In the genomic region with DNA sequence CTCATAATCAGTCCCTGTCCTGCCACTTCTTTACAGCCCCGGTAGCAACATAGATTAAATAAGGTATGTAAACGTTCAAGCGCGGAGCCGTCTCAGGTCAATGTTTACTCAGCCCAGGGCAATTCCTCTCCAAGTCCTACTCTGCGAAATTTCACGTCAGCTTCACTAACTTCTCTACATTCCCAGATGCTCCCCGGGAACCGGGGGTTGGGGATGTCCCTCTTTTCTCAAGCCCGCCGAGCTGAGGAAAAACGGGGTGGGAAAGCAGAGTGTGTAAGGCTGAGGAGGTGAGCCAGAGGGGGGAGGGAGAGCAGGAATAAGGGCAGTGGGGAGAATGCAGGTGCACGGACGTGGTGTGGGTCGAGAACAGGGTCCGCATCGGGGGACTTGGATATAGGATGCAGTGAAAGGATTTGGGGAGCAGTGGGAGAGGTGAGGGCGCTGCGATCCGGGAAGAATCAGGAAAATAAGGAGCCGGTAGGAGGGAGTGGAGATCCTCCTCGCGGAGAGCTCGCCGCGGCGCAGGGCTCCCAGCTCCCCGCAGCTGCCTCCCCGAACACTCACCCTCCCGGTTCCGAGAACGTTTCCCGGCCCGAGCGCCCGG, we compare ENCODE assay signal across 1 cellular context.
A peak's percentile ranks its signal among the peaks of the same experiment; 100 is the strongest.
TF ChIP-seq lines count a peak whose summit lies in the region.

No MANE protein-coding gene starts in this region.

TF ChIP-seq in K562, 482 proteins besides CTCF, POLR2A, EP300 and RAD21 (continued from another document and continues in another):
- TF ChIP-seq, protein P1, sequence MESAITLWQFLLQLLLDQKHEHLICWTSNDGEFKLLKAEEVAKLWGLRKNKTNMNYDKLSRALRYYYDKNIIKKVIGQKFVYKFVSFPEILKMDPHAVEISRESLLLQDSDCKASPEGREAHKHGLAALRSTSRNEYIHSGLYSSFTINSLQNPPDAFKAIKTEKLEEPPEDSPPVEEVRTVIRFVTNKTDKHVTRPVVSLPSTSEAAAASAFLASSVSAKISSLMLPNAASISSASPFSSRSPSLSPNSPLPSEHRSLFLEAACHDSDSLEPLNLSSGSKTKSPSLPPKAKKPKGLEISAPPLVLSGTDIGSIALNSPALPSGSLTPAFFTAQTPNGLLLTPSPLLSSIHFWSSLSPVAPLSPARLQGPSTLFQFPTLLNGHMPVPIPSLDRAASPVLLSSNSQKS (CRISPR knock-in tag; IDR thresholded peaks at IDR 0.05): no peak
- TF ChIP-seq MECOM (CRISPR knock-in tag; IDR thresholded peaks at IDR 0.05) (peak; percentile 17; the same call in 1 of the 2 replicates), ARID2 (IDR thresholded peaks at IDR 0.05) (peak; percentile 31; the same call in 1 of the 2 replicates), RBBP5 (IDR thresholded peaks at IDR 0.05; ENCODE audit: borderline replicate concordance, insufficient read depth, low read length, poor library complexity, severe bottlenecking) (peak; percentile 20), ZFX (CRISPR knock-in tag; IDR thresholded peaks at IDR 0.05) (no peak), ZEB2 (IDR thresholded peaks at IDR 0.05) (0 out of 2 replicates have a peak, but pooled peaks have one; percentile 35), MYNN (IDR thresholded peaks at IDR 0.05) (no peak), MYNN (CRISPR knock-in tag; IDR thresholded peaks at IDR 0.05) (no peak), NRF1 (conservative IDR thresholded peaks at IDR 0.05 in 1 of 2, IDR thresholded peaks at IDR 0.05 in 1 of 2) (0 out of 4 replicates have a peak, but pooled peaks of 1 of the 2 experiments have one; percentile 8), TRIM24 (IDR thresholded peaks at IDR 0.05) (0 out of 4 replicates have a peak, but pooled peaks of 1 of the 2 experiments have one; percentile 17), SP1 (CRISPR knock-in tag; IDR thresholded peaks at IDR 0.05) (peak; percentile 41), PRPF4 (IDR thresholded peaks at IDR 0.05; ENCODE audit: insufficient read depth, low read depth, low read length, poor library complexity, severe bottlenecking) (no peak), BRD9 (IDR thresholded peaks at IDR 0.05; ENCODE audit: low read depth, partially characterized antibody) (peak; percentile 41), ZC3H8 (IDR thresholded peaks at IDR 0.05) (peak; percentile 18; the same call in 1 of the 2 replicates), ATF7 (IDR thresholded peaks at IDR 0.05) (no peak), CTBP1 (IDR thresholded peaks at IDR 0.05; ENCODE audit: borderline replicate concordance) (peak; percentile 21; the same call in 1 of the 2 replicates), ZKSCAN3 (CRISPR knock-in tag; IDR thresholded peaks at IDR 0.05) (no peak), ZNF586 (CRISPR knock-in tag; conservative IDR thresholded peaks at IDR 0.05) (no peak), ARNT (IDR thresholded peaks at IDR 0.05) (peak in 1 of 2 experiments; percentile 30; a peak in 1 of 4 replicates), HDAC2 (IDR thresholded peaks at IDR 0.05) (0 out of 2 replicates have a peak, but pooled peaks have one; percentile 20), DNMT1 (IDR thresholded peaks at IDR 0.05) (0 out of 2 replicates have a peak, but pooled peaks have one; percentile 55), GABPB2 (CRISPR knock-in tag; conservative IDR thresholded peaks at IDR 0.05) (no peak), ZNF444 (CRISPR knock-in tag; IDR thresholded peaks at IDR 0.05) (no peak), ZNF766 (CRISPR knock-in tag; conservative IDR thresholded peaks at IDR 0.05) (no peak), ZNF217 (CRISPR knock-in tag; IDR thresholded peaks at IDR 0.05) (no peak), KAT2B (IDR thresholded peaks at IDR 0.05; ENCODE audit: low read depth, low read length) (no peak), MYBL2 (IDR thresholded peaks at IDR 0.05; ENCODE audit: low read depth) (no peak), MYBL2 (CRISPR knock-in tag; IDR thresholded peaks at IDR 0.05; ENCODE audit: borderline replicate concordance) (no peak)
- TF ChIP-seq, protein P2, sequence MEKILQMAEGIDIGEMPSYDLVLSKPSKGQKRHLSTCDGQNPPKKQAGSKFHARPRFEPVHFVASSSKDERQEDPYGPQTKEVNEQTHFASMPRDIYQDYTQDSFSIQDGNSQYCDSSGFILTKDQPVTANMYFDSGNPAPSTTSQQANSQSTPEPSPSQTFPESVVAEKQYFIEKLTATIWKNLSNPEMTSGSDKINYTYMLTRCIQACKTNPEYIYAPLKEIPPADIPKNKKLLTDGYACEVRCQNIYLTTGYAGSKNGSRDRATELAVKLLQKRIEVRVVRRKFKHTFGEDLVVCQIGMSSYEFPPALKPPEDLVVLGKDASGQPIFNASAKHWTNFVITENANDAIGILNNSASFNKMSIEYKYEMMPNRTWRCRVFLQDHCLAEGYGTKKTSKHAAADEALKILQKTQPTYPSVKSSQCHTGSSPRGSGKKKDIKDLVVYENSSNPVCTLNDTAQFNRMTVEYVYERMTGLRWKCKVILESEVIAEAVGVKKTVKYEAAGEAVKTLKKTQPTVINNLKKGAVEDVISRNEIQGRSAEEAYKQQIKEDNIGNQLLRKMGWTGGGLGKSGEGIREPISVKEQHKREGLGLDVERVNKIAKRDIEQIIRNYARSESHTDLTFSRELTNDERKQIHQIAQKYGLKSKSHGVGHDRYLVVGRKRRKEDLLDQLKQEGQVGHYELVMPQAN (IDR thresholded peaks at IDR 0.05; ENCODE audit: borderline replicate concordance): peak; percentile 80
- TF ChIP-seq, protein P3, sequence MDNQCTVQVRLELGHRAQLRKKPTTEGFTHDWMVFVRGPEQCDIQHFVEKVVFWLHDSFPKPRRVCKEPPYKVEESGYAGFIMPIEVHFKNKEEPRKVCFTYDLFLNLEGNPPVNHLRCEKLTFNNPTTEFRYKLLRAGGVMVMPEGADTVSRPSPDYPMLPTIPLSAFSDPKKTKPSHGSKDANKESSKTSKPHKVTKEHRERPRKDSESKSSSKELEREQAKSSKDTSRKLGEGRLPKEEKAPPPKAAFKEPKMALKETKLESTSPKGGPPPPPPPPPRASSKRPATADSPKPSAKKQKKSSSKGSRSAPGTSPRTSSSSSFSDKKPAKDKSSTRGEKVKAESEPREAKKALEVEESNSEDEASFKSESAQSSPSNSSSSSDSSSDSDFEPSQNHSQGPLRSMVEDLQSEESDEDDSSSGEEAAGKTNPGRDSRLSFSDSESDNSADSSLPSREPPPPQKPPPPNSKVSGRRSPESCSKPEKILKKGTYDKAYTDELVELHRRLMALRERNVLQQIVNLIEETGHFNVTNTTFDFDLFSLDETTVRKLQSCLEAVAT (IDR thresholded peaks at IDR 0.05): peak in 1 of 2 experiments; percentile 84; a peak in 2 of 4 replicates
- TF ChIP-seq, protein P4, sequence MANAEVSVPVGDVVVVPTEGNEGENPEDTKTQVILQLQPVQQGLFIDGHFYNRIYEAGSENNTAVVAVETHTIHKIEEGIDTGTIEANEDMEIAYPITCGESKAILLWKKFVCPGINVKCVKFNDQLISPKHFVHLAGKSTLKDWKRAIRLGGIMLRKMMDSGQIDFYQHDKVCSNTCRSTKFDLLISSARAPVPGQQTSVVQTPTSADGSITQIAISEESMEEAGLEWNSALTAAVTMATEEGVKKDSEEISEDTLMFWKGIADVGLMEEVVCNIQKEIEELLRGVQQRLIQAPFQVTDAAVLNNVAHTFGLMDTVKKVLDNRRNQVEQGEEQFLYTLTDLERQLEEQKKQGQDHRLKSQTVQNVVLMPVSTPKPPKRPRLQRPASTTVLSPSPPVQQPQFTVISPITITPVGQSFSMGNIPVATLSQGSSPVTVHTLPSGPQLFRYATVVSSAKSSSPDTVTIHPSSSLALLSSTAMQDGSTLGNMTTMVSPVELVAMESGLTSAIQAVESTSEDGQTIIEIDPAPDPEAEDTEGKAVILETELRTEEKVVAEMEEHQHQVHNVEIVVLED (CRISPR knock-in tag; IDR thresholded peaks at IDR 0.05): no peak
- TF ChIP-seq, protein P5, sequence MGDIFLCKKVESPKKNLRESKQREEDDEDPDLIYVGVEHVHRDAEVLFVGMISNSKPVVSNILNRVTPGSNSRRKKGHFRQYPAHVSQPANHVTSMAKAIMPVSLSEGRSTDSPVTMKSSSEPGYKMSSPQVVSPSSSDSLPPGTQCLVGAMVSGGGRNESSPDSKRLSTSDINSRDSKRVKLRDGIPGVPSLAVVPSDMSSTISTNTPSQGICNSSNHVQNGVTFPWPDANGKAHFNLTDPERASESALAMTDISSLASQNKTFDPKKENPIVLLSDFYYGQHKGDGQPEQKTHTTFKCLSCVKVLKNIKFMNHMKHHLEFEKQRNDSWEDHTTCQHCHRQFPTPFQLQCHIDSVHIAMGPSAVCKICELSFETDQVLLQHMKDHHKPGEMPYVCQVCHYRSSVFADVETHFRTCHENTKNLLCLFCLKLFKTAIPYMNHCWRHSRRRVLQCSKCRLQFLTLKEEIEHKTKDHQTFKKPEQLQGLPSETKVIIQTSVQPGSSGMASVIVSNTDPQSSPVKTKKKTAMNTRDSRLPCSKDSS (IDR thresholded peaks at IDR 0.05; ENCODE audit: low read depth, partially characterized antibody): no peak
- TF ChIP-seq, protein P6, sequence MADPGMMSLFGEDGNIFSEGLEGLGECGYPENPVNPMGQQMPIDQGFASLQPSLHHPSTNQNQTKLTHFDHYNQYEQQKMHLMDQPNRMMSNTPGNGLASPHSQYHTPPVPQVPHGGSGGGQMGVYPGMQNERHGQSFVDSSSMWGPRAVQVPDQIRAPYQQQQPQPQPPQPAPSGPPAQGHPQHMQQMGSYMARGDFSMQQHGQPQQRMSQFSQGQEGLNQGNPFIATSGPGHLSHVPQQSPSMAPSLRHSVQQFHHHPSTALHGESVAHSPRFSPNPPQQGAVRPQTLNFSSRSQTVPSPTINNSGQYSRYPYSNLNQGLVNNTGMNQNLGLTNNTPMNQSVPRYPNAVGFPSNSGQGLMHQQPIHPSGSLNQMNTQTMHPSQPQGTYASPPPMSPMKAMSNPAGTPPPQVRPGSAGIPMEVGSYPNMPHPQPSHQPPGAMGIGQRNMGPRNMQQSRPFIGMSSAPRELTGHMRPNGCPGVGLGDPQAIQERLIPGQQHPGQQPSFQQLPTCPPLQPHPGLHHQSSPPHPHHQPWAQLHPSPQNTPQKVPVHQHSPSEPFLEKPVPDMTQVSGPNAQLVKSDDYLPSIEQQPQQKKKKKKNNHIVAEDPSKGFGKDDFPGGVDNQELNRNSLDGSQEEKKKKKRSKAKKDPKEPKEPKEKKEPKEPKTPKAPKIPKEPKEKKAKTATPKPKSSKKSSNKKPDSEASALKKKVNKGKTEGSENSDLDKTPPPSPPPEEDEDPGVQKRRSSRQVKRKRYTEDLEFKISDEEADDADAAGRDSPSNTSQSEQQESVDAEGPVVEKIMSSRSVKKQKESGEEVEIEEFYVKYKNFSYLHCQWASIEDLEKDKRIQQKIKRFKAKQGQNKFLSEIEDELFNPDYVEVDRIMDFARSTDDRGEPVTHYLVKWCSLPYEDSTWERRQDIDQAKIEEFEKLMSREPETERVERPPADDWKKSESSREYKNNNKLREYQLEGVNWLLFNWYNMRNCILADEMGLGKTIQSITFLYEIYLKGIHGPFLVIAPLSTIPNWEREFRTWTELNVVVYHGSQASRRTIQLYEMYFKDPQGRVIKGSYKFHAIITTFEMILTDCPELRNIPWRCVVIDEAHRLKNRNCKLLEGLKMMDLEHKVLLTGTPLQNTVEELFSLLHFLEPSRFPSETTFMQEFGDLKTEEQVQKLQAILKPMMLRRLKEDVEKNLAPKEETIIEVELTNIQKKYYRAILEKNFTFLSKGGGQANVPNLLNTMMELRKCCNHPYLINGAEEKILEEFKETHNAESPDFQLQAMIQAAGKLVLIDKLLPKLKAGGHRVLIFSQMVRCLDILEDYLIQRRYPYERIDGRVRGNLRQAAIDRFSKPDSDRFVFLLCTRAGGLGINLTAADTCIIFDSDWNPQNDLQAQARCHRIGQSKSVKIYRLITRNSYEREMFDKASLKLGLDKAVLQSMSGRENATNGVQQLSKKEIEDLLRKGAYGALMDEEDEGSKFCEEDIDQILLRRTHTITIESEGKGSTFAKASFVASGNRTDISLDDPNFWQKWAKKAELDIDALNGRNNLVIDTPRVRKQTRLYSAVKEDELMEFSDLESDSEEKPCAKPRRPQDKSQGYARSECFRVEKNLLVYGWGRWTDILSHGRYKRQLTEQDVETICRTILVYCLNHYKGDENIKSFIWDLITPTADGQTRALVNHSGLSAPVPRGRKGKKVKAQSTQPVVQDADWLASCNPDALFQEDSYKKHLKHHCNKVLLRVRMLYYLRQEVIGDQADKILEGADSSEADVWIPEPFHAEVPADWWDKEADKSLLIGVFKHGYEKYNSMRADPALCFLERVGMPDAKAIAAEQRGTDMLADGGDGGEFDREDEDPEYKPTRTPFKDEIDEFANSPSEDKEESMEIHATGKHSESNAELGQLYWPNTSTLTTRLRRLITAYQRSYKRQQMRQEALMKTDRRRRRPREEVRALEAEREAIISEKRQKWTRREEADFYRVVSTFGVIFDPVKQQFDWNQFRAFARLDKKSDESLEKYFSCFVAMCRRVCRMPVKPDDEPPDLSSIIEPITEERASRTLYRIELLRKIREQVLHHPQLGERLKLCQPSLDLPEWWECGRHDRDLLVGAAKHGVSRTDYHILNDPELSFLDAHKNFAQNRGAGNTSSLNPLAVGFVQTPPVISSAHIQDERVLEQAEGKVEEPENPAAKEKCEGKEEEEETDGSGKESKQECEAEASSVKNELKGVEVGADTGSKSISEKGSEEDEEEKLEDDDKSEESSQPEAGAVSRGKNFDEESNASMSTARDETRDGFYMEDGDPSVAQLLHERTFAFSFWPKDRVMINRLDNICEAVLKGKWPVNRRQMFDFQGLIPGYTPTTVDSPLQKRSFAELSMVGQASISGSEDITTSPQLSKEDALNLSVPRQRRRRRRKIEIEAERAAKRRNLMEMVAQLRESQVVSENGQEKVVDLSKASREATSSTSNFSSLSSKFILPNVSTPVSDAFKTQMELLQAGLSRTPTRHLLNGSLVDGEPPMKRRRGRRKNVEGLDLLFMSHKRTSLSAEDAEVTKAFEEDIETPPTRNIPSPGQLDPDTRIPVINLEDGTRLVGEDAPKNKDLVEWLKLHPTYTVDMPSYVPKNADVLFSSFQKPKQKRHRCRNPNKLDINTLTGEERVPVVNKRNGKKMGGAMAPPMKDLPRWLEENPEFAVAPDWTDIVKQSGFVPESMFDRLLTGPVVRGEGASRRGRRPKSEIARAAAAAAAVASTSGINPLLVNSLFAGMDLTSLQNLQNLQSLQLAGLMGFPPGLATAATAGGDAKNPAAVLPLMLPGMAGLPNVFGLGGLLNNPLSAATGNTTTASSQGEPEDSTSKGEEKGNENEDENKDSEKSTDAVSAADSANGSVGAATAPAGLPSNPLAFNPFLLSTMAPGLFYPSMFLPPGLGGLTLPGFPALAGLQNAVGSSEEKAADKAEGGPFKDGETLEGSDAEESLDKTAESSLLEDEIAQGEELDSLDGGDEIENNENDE (IDR thresholded peaks at IDR 0.05; ENCODE audit: low read depth, low read length): no peak
- TF ChIP-seq, protein P7, sequence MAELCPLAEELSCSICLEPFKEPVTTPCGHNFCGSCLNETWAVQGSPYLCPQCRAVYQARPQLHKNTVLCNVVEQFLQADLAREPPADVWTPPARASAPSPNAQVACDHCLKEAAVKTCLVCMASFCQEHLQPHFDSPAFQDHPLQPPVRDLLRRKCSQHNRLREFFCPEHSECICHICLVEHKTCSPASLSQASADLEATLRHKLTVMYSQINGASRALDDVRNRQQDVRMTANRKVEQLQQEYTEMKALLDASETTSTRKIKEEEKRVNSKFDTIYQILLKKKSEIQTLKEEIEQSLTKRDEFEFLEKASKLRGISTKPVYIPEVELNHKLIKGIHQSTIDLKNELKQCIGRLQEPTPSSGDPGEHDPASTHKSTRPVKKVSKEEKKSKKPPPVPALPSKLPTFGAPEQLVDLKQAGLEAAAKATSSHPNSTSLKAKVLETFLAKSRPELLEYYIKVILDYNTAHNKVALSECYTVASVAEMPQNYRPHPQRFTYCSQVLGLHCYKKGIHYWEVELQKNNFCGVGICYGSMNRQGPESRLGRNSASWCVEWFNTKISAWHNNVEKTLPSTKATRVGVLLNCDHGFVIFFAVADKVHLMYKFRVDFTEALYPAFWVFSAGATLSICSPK (IDR thresholded peaks at IDR 0.05; ENCODE audit: borderline replicate concordance): 0 out of 2 replicates have a peak, but pooled peaks have one; percentile 73
